ENCODE assay signal across 8 cellular contexts in the genomic region with DNA sequence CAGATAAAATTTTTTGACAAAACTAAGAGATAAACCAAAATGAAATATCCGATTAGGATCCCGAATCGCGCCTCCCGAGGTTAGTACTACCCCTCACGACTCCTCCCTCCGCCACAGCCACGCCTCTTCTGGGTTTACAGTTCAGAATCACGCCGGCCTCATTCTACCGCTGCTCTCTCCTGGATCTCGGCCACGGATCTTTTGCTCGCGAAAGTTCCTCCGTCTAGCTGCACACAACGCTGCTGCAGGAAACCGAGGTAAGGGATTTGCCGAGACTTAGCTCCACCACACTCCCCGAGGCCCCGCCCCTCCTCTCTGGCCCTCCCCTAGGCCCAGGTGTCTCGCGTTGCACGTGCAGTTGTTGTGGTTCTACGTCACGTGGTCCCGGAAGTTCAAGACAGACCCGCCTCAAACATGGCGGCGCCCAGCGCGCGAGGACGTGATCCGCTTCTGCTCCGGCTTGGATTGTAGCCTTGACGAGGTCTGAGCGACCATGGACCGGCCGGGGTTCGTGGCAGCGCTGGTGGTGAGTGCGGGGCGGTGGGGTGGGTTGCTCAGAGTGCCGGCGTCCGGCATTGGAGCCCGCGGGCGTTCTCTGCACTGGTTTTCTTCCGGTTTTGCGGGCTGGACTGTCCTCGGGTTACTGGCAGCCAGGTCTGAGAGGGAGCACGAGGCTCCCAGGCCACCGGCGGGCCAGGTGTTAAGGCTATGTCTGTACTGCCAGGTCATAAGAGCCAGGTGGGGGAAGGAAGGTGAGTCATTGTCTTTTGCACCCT. TPM values are rescaled to one million over a fixed set of nuclear protein-coding genes. Genes with fewer than 3 reads are reported as not detected.
DNase-seq lines count a peak whose midpoint lies in the region; ATAC-seq and TF ChIP-seq lines count a peak whose summit lies in the region.

A gene with protein sequence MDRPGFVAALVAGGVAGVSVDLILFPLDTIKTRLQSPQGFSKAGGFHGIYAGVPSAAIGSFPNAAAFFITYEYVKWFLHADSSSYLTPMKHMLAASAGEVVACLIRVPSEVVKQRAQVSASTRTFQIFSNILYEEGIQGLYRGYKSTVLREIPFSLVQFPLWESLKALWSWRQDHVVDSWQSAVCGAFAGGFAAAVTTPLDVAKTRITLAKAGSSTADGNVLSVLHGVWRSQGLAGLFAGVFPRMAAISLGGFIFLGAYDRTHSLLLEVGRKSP (plus strand): TSS at position 400 of the 776 bp plus-strand sequence. CDS start 94 bp downstream, at position 494.

- peak; percentile 96 for ATAC-seq in GM23338
- ATAC-seq in naive thymus-derived CD4-positive, alpha-beta T cell = peak; percentile 99
- peak; percentile 97 to 99 for ATAC-seq in stimulated activated naive B cell treated with anti-CD40 and anti-IgM and Interleukin-4, amounts not matched to agents 10 μg/mL and 1 μg/mL and 100 μg/mL, for 72 hours (replicated peaks)

- H4K20me1 ChIP-seq in DOHH2 (ENCODE audit: control insufficient read depth, insufficient read depth, low read depth, low read length) = no peaks in the 10 kb centered on the region
- no peaks in the 10 kb centered on the region; the same call in 1 of the 2 replicates for H4K20me1 ChIP-seq in GM23338 (replicated peaks; ENCODE audit: insufficient read depth)

- POLR2A ChIA-PET in naive thymus-derived CD4-positive, alpha-beta T cell (lab: Charles Lee) = interaction anchor here (0.6 to 1.5 kb wide), 4 partner anchors 10 to 777 kb away, joined by 3 to 4 read pairs (median 3); a partner anchor contains a TSS

- peak within 1 kb of the TSS; percentile 98 for H3K4me3 Mint-ChIP-seq in GM23338
- peak within 1 kb of the TSS; percentile 91 to 99 (median 96) for H3K4me3 Mint-ChIP-seq in naive thymus-derived CD4-positive, alpha-beta T cell
- peak within 1 kb of the TSS; percentile 94 to 95 for H3K4me3 Mint-ChIP-seq in stimulated activated naive B cell treated with anti-CD40 and anti-IgM and Interleukin-4, amounts not matched to agents 10 μg/mL and 1 μg/mL and 100 μg/mL, for 72 hours

- peaks cover 20% of the 10 kb centered on the region for H3K79me2 ChIP-seq in DOHH2 (ENCODE audit: control insufficient read depth, low read length)
- peaks cover 23% of the 10 kb centered on the region for H3K79me2 ChIP-seq in GM23338 (replicated peaks; ENCODE audit: insufficient read depth)

- H3K4me1 Mint-ChIP-seq in GM23338 = peaks cover 6% of the 10 kb centered on the region
- H3K4me1 Mint-ChIP-seq in naive thymus-derived CD4-positive, alpha-beta T cell = peaks cover 15 to 55% (median 44%) of the 10 kb centered on the region in 7 donors
- H3K4me1 Mint-ChIP-seq in stimulated activated naive B cell treated with anti-CD40 and anti-IgM and Interleukin-4, amounts not matched to agents 10 μg/mL and 1 μg/mL and 100 μg/mL, for 72 hours = peaks cover 19 to 46% of the 10 kb centered on the region in 2 donors

- H3K27me3 ChIP-seq in DOHH2 (ENCODE audit: control insufficient read depth, low read length) (no peaks in the 10 kb centered on the region), GM23338 (ENCODE audit: insufficient read depth) (no peaks in the 10 kb centered on the region)
- no peaks in the 10 kb centered on the region for H3K27me3 ChIP-seq in naive thymus-derived CD4-positive, alpha-beta T cell (ENCODE audit: control insufficient read depth in 2 of 2, insufficient read depth in 2 of 2, low read length in 2 of 2)

- H3K9me2 ChIP-seq in DOHH2 (replicated peaks; ENCODE audit: control insufficient read depth, low read length) = no peaks in the 10 kb centered on the region
- H3K9me2 ChIP-seq in GM23338 (ENCODE audit: insufficient read depth) = no peaks in the 10 kb centered on the region

- H3K9me3 Mint-ChIP-seq in GM23338 = no peaks in the 10 kb centered on the region
- H3K9me3 Mint-ChIP-seq in naive thymus-derived CD4-positive, alpha-beta T cell = no peaks in the 10 kb centered on the region
- H3K9me3 Mint-ChIP-seq in stimulated activated naive B cell treated with anti-CD40 and anti-IgM and Interleukin-4, amounts not matched to agents 10 μg/mL and 1 μg/mL and 100 μg/mL, for 72 hours = peaks cover 1 to 3% of the 10 kb centered on the region in 2 donors

- CTCF ChIA-PET in naive thymus-derived CD4-positive, alpha-beta T cell (lab: Charles Lee) = no interaction called here

- intact Hi-C loops in naive thymus-derived CD4-positive, alpha-beta T cell (cut with micrococcal nuclease) = loop anchor here (1.0 to 5.0 kb wide), 6 partner anchors 173 to 1435 kb away; a partner anchor contains a TSS

- H3K36me3 ChIP-seq in DOHH2 (ENCODE audit: control insufficient read depth, low read length) = peaks cover 4% of the 10 kb centered on the region; the same call in 1 of the 2 replicates
- H3K36me3 ChIP-seq in GM23338 (ENCODE audit: insufficient read depth) = no peaks in the 10 kb centered on the region
- H3K36me3 ChIP-seq in naive thymus-derived CD4-positive, alpha-beta T cell (ENCODE audit: control insufficient read depth in 2 of 3, insufficient read depth in 3 of 3, low read length in 3 of 3) = peaks cover 0 to 11% (median 0%) of the 10 kb centered on the region in 3 experiments

- H3F3A ChIP-seq in DOHH2 (ENCODE audit: control insufficient read depth, insufficient read depth) = no peaks in the 10 kb centered on the region
- no peaks in the 10 kb centered on the region for H3F3A ChIP-seq in GM23338 (replicated peaks; ENCODE audit: low read depth)

- H2AFZ ChIP-seq in GM23338 = peak within 1 kb of the TSS; percentile 78

- no peaks in the 10 kb centered on the region for H3K9me3 ChIP-seq in DOHH2 (ENCODE audit: control insufficient read depth, insufficient read depth, low read length)
- no peaks in the 10 kb centered on the region for H3K9me3 ChIP-seq in naive thymus-derived CD4-positive, alpha-beta T cell (ENCODE audit: control insufficient read depth in 2 of 3, low read length in 3 of 3)

- peaks cover 10% of the 10 kb centered on the region for H3K4me1 ChIP-seq in DOHH2 (ENCODE audit: control insufficient read depth, low read length)
- H3K4me1 ChIP-seq in GM23338 (ENCODE audit: insufficient read depth) = no peaks in the 10 kb centered on the region; the same call in 1 of the 2 replicates
- peaks cover 7% of the 10 kb centered on the region in 2 donors for H3K4me1 ChIP-seq in naive thymus-derived CD4-positive, alpha-beta T cell (ENCODE audit: control insufficient read depth in 2 of 2, insufficient read depth in 2 of 2, low read length in 2 of 2)

- H3K4me2 ChIP-seq in DOHH2 (ENCODE audit: low read length) (peak within 1 kb of the TSS; percentile 81), GM23338 (peak within 1 kb of the TSS; percentile 99)

- H3K36me3 Mint-ChIP-seq in GM23338 (ENCODE audit: low read depth) = peaks cover 9% of the 10 kb centered on the region; the same call in 2 of the 3 replicates
- H3K36me3 Mint-ChIP-seq in naive thymus-derived CD4-positive, alpha-beta T cell = peaks cover 14 to 28% (median 19%) of the 10 kb centered on the region in 5 donors
- peaks cover 27 to 32% of the 10 kb centered on the region in 2 donors for H3K36me3 Mint-ChIP-seq in stimulated activated naive B cell treated with anti-CD40 and anti-IgM and Interleukin-4, amounts not matched to agents 10 μg/mL and 1 μg/mL and 100 μg/mL, for 72 hours

- H3K27me3 Mint-ChIP-seq in GM23338 (ENCODE audit: insufficient read depth, low read depth, poor library complexity) = peaks cover 4% of the 10 kb centered on the region
- peaks cover 0 to 2% (median 0%) of the 10 kb centered on the region in 5 donors for H3K27me3 Mint-ChIP-seq in naive thymus-derived CD4-positive, alpha-beta T cell
- peaks cover 0 to 6% of the 10 kb centered on the region in 2 donors for H3K27me3 Mint-ChIP-seq in stimulated activated naive B cell treated with anti-CD40 and anti-IgM and Interleukin-4, amounts not matched to agents 10 μg/mL and 1 μg/mL and 100 μg/mL, for 72 hours

- DNase-seq in GM23338 (ENCODE audit: low spot score) (peak; percentile 98), LHCN-M2 (ENCODE audit: low read depth) (peak; percentile 91), RPMI8226 (peak; percentile 98), fibroblast of gingiva (ENCODE audit: low read depth) (peak; percentile 85)
- DNase-seq in activated T-helper 1 cell treated with anti-CD3 and anti-CD28 coated beads, Interleukin-2, amount 50 U/mL, for 16 hours (ENCODE audit: low read depth in 1 of 2, low spot score in 1 of 2) = peak; percentile 94 to 95
- peak; percentile 90 to 99 (median 97) for DNase-seq in naive thymus-derived CD4-positive, alpha-beta T cell
- DNase-seq in stimulated activated naive B cell treated with anti-CD40 and anti-IgM and Interleukin-4, amounts not matched to agents 10 μg/mL and 1 μg/mL and 100 μg/mL, for 72 hours = peak; percentile 92

- 0 out of 2 replicates have a peak within 1 kb of the TSS, but pooled peaks have one; percentile 31 for H3K27ac ChIP-seq in DOHH2 (ENCODE audit: low read depth, low read length)
- peak within 1 kb of the TSS; percentile 91 for H3K27ac ChIP-seq in GM23338 (ENCODE audit: low read depth)
- H3K27ac ChIP-seq in naive thymus-derived CD4-positive, alpha-beta T cell (ENCODE audit: low read depth, low read length) = peak within 1 kb of the TSS; percentile 90

- H3K27ac Mint-ChIP-seq in GM23338 = peak within 1 kb of the TSS; percentile 97
- H3K27ac Mint-ChIP-seq in naive thymus-derived CD4-positive, alpha-beta T cell = peak within 1 kb of the TSS; percentile 85 to 98 (median 95)
- H3K27ac Mint-ChIP-seq in stimulated activated naive B cell treated with anti-CD40 and anti-IgM and Interleukin-4, amounts not matched to agents 10 μg/mL and 1 μg/mL and 100 μg/mL, for 72 hours = peak within 1 kb of the TSS; percentile 97

- no peak for TF ChIP-seq CTCF in DOHH2 (IDR thresholded peaks at IDR 0.05; ENCODE audit: low read depth, low read length, poor library complexity, severe bottlenecking)
- TF ChIP-seq CTCF in GM23338 (conservative IDR thresholded peaks at IDR 0.05; ENCODE audit: low read depth in 2 of 2) = no peak

- peak within 1 kb of the TSS; percentile 94 for H3K4me3 ChIP-seq in DOHH2 (ENCODE audit: low read length)
- peak within 1 kb of the TSS; percentile 78 for H3K4me3 ChIP-seq in GM23338
- H3K4me3 ChIP-seq in naive thymus-derived CD4-positive, alpha-beta T cell (ENCODE audit: low read length) = peak within 1 kb of the TSS; percentile 70

TF ChIP-seq in GM23338, 12 proteins besides CTCF, POLR2A, EP300 and RAD21 (continues in another document):
- TF ChIP-seq, protein P1, sequence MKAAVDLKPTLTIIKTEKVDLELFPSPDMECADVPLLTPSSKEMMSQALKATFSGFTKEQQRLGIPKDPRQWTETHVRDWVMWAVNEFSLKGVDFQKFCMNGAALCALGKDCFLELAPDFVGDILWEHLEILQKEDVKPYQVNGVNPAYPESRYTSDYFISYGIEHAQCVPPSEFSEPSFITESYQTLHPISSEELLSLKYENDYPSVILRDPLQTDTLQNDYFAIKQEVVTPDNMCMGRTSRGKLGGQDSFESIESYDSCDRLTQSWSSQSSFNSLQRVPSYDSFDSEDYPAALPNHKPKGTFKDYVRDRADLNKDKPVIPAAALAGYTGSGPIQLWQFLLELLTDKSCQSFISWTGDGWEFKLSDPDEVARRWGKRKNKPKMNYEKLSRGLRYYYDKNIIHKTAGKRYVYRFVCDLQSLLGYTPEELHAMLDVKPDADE (IDR thresholded peaks at IDR 0.05) = peak; percentile 56

RNA-seq across cellular contexts. Expression of the gene that starts here (rescaled TPM):
- 28.5 and 40.2 TPM in 2 replicates for total RNA-seq in GM23338 (2014; rRNA removed; shearing (Covaris generic))
- polyA plus RNA-seq in GM23338 (2016; fragmentation: Nextera tagmentation; extraction: Ambion mirVana) = 20.5 and 24.8 TPM in 2 replicates
- 14.3 and 25.9 TPM in 2 replicates for total RNA-seq in LHCN-M2 (2014; rRNA removed)
- 21.4 TPM for polyA plus RNA-seq in LHCN-M2 (2012)
- total RNA-seq in naive thymus-derived CD4-positive, alpha-beta T cell = 10 to 100 TPM; 14.1 to 25.5 (median 17.9) TPM
- polyA plus RNA-seq in naive thymus-derived CD4-positive, alpha-beta T cell = 10 to 100 TPM; 44.8 to 51.3 TPM

Comparison
In these comparisons a context has a peak if more than half of its experiments do, and no peak if none do; other contexts are left out.
1. Peak in every context shown above with its lines: DNase-seq, ATAC-seq, H3K4me3 ChIP-seq and H3K27ac ChIP-seq.
2. H3K27ac ChIP-seq: peak in every context shown above with its lines; median percentile 91 in GM23338; 90 in naive thymus-derived CD4-positive, alpha-beta T cell; 31 in DOHH2.